ENCODE assay signal across 20 cellular contexts in the genomic region with DNA sequence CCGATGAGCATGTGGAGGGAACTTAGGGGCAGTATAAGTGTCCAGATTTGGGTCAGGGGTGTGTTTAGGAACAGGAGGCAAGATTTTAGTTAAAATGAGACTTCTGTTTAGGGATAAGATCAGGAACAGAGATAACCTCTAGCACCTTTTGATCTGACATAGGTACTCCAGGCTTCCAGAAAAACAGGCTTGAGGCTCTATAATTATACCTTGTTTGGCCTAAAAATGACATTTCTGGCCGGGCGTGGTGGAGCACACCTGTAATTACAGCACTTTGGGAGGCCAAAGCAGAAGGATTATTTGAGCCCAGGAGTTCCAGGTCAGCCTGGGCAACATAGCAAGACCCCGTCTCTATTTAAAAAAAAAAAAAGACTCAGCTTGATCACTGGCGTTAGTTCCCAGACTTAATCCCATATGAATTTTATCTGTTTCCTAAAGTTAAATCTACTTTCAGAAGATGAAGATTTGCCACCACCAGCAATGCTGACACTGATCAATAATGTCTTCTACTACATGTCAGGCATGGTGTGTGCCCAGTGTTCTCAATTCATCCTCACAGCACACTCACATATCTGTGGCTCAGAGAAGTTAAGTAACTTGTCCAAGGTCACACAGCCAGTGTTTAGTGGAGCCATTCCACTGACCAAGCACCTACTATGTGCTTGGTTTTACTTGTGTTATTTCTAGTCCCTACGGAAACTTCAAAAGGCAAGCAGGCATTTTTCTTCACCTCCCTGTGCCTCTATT. TPM values are rescaled to one million over a fixed set of nuclear protein-coding genes. Genes with fewer than 3 reads are reported as not detected.
A peak's percentile ranks its signal among the peaks of the same experiment; 100 is the strongest.
DNase-seq lines count a peak whose midpoint lies in the region; TF ChIP-seq lines count a peak whose summit lies in the region.
"Had no signal": no experiment of that assay in that cellular context is flagged by ENCODE, and none has a peak within 500 bp of the region (broad histone marks: within the 10 kb centered on the region; RNA-seq: fewer than 3 reads in every experiment).

No MANE protein-coding gene starts in this region.

- TF ChIP-seq CTCF in GM10266 (IDR thresholded peaks at IDR 0.05; ENCODE audit: control insufficient read depth, insufficient read depth, low read depth, missing control alignments) (no peak), neural crest cell (conservative IDR thresholded peaks at IDR 0.05) (no peak)

- H3K27ac Mint-ChIP-seq in neural crest cell (ENCODE audit: unreplicated experiment), result peak overlapping the region; percentile 83
- H3K27ac Mint-ChIP-seq: B cell; CD4-positive, CD25-positive, alpha-beta regulatory T cell; CD8-positive, alpha-beta T cell; GM23338; HFFc6 had no signal

- H3K36me3 Mint-ChIP-seq in neural crest cell (ENCODE audit: low read depth), result no peaks in the 10 kb centered on the region
- H3K36me3 Mint-ChIP-seq: CD4-positive, CD25-positive, alpha-beta regulatory T cell; CD8-positive, alpha-beta T cell had no signal

- H3K9me3 ChIP-seq in Karpas-422 (ENCODE audit: low read length), result no peaks in the 10 kb centered on the region
- no peaks in the 10 kb centered on the region for H3K9me3 ChIP-seq in HAP-1
- H3K9me3 ChIP-seq: BLaER1, Caco-2 had no signal

- H3K4me1 ChIP-seq in Karpas-422 (ENCODE audit: low read length), result peaks cover 7% of the 10 kb centered on the region; the same call in 1 of the 2 replicates
- H3K4me1 ChIP-seq in HAP-1, result peaks cover 3% of the 10 kb centered on the region; the same call in 1 of the 2 replicates

- in situ Hi-C loops in HAP-1 (cut with MboI; ENCODE audit: low sequenced_read_pairs), result no loop called here

- no peaks in the 10 kb centered on the region for H3K9me3 Mint-ChIP-seq in neural crest cell
- H3K9me3 Mint-ChIP-seq: CD4-positive, CD25-positive, alpha-beta regulatory T cell; CD8-positive, alpha-beta T cell; GM23338; HFFc6 had no signal

- peaks cover 6% of the 10 kb centered on the region for H3K4me1 Mint-ChIP-seq in neural crest cell

- no peaks in the 10 kb centered on the region for H3K27me3 Mint-ChIP-seq in neural crest cell (ENCODE audit: low read depth)
- H3K27me3 Mint-ChIP-seq: B cell had no signal

- no peaks in the 10 kb centered on the region for H3K9me2 ChIP-seq in Karpas-422 (replicated peaks; ENCODE audit: insufficient read depth, low read length)

- H3K36me3 ChIP-seq in Karpas-422 (ENCODE audit: insufficient read depth, low read length), result no peaks in the 10 kb centered on the region
- no peaks in the 10 kb centered on the region for H3K36me3 ChIP-seq in HAP-1 (replicated peaks)
- H3K36me3 ChIP-seq: BLaER1 had no signal

- H3K27me3 ChIP-seq in Karpas-422 (ENCODE audit: low read length) (no peaks in the 10 kb centered on the region), HAP-1 (ENCODE audit: low read depth) (no peaks in the 10 kb centered on the region)
- H3K27me3 ChIP-seq: BLaER1 had no signal

- H3K4me2 ChIP-seq in Karpas-422 (ENCODE audit: low read depth, low read length, poor library complexity, severe bottlenecking), result no peak overlapping the region
- H3K4me2 ChIP-seq: BLaER1, GM23338 had no signal

- no peak overlapping the region for H3K27ac ChIP-seq in Karpas-422 (ENCODE audit: low read length)
- H3K27ac ChIP-seq in substantia nigra (ENCODE audit: low read depth, low read length, poor library complexity, severe bottlenecking), result no peak overlapping the region
- H3K27ac ChIP-seq: BLaER1, C4-2B had no signal

- H3K9ac ChIP-seq in Karpas-422 (ENCODE audit: low read length), result no peak overlapping the region
- H3K9ac ChIP-seq: BLaER1 had no signal

- H2AFZ ChIP-seq in Karpas-422 (ENCODE audit: low read length), result no peak overlapping the region

- H3K4me3 Mint-ChIP-seq in neural crest cell, result no peak overlapping the region
- H3K4me3 Mint-ChIP-seq: B cell; CD4-positive, CD25-positive, alpha-beta regulatory T cell; CD8-positive, alpha-beta T cell; GM23338; HFFc6 had no signal

- DNase-seq in GM10266 (ENCODE audit: extremely low spot score), result peak; percentile 1
- peak; percentile 28 for DNase-seq in Karpas-422
- DNase-seq in neural crest cell (ENCODE audit: low read depth, low spot score), result no peak
- DNase-seq in stimulated activated CD4-positive, alpha-beta T cell treated with anti-CD3 and anti-CD28 coated beads, Interleukin-4, amount 100 ng/mL, for 24 hours, result no peak
- DNase-seq in HAP-1 (ENCODE audit: low spot score in 2 of 2), result no peak
- DNase-seq in substantia nigra (lab: John Stamatoyannopoulos, UW), result no peak
- DNase-seq: CD4-positive, CD25-positive, alpha-beta regulatory T cell; CD8-positive, alpha-beta T cell; DMS153; DND-41; GDM1; HCEC 1CT; HFFc6 had no signal

- H4K20me1 ChIP-seq in Karpas-422 (ENCODE audit: insufficient read depth, low read depth, low read length), result no peaks in the 10 kb centered on the region
- H4K20me1 ChIP-seq: BLaER1 had no signal

- no peak overlapping the region for H3K4me3 ChIP-seq in Karpas-422 (ENCODE audit: low read length)
- no peak overlapping the region for H3K4me3 ChIP-seq in HAP-1
- H3K4me3 ChIP-seq: BLaER1, GM23338 had no signal

- H3K79me2 ChIP-seq in Karpas-422 (ENCODE audit: low read length), result no peaks in the 10 kb centered on the region

RNA-seq across cellular contexts. Expression of gene TULP1, which starts 6.0 kb away (rescaled TPM):
- total RNA-seq in Karpas-422 (2014; rRNA removed; shearing (Covaris generic); ENCODE audit: low replicate concordance), result not detected in 2 replicates
- not detected in 2 replicates for total RNA-seq in neural crest cell
- total RNA-seq: A172; A673; B cell; Caco-2; CD4-positive, CD25-positive, alpha-beta regulatory T cell; CD8-positive, alpha-beta T cell; HFFc6 had no signal

RNA-seq across cellular contexts. Expression of gene TEAD3, which starts 21.9 kb away (rescaled TPM):
- not detected in 2 replicates for total RNA-seq in Karpas-422 (2014; rRNA removed; shearing (Covaris generic); ENCODE audit: low replicate concordance)
- total RNA-seq in neural crest cell, result 18.0 and 19.2 TPM in 2 replicates
- total RNA-seq: CD4-positive, CD25-positive, alpha-beta regulatory T cell; CD8-positive, alpha-beta T cell had no signal

RNA-seq across cellular contexts. Expression of gene RPL10A, which starts 50.5 kb away (rescaled TPM):
- total RNA-seq in Karpas-422 (2014; rRNA removed; shearing (Covaris generic); ENCODE audit: low replicate concordance), result 3,423 and 3,839 TPM in 2 replicates
- 1,717 and 1,733 TPM in 2 replicates for total RNA-seq in neural crest cell

Comparison
In these comparisons a context has a peak if more than half of its experiments do, and no peak if none do; other contexts are left out.
1. DNase-seq: peak in GM10266 (single experiment) and Karpas-422 (single experiment); none in neural crest cell (single experiment), stimulated activated CD4-positive, alpha-beta T cell treated with anti-CD3 and anti-CD28 coated beads, Interleukin-4, amount 100 ng/mL, for 24 hours (single experiment), HAP-1 (0 of 2) and substantia nigra (0 of 49).
2. RNA of gene TEAD3, which starts 21.9 kb away (total RNA-seq): 18.0 to 19.2 TPM in neural crest cell; not detected in Karpas-422; every median in the first group is over 10 times any median in the second.